Comparison of ENCODE assay signal across 1 cellular context in genomic region chr19:10193666-10194499, GRCh38.
TF ChIP-seq lines count a peak whose summit lies in the region.

No MANE protein-coding gene starts in this region.

TF ChIP-seq in GM12878, 131 proteins besides CTCF, POLR2A, EP300 and RAD21:
- no peak for TF ChIP-seq GATAD2B (conservative IDR thresholded peaks at IDR 0.05; ENCODE audit: low read depth)
- TF ChIP-seq NKRF (conservative IDR thresholded peaks at IDR 0.05) = 0 out of 2 replicates have a peak, but pooled peaks have one; percentile 1
- peak; percentile 78; the same call in 1 of the 2 replicates for TF ChIP-seq ZBTB40 (IDR thresholded peaks at IDR 0.05; ENCODE audit: borderline replicate concordance)
- 0 out of 2 replicates have a peak, but pooled peaks have one; percentile 10 for TF ChIP-seq SPI1 (IDR thresholded peaks at IDR 0.05; ENCODE audit: borderline replicate concordance, insufficient read depth, low read depth, low read length)
- no peak for TF ChIP-seq CBFB (IDR thresholded peaks at IDR 0.05; ENCODE audit: low read depth)
- TF ChIP-seq YY1 (IDR thresholded peaks at IDR 0.05; ENCODE audit: low read depth, low read length) = 0 out of 2 replicates have a peak, but pooled peaks have one; percentile 26
- peak; percentile 77; the same call in 1 of the 2 replicates for TF ChIP-seq GABPA (IDR thresholded peaks at IDR 0.05; ENCODE audit: low read depth)
- TF ChIP-seq LARP7 (IDR thresholded peaks at IDR 0.05) = peak; percentile 31
- 0 out of 2 replicates have a peak, but pooled peaks have one; percentile 40 for TF ChIP-seq MLLT1 (IDR thresholded peaks at IDR 0.05)
TF ChIP-seq in GM12878: peak in this region for 7.
